ENCODE assay signal across 1 cellular context in genomic region chr9:133659566-133659965, GRCh38.
TF ChIP-seq lines count a peak whose summit lies in the region.

No MANE protein-coding gene starts in this region.

TF ChIP-seq in WTC11, 78 proteins besides CTCF, POLR2A, EP300 and RAD21 (continued from another document):
- TF ChIP-seq TCF7 (CRISPR knock-in tag; IDR thresholded peaks at IDR 0.05; ENCODE audit: low read depth): no peak
- TF ChIP-seq ETV6 (CRISPR knock-in tag; IDR thresholded peaks at IDR 0.05): no peak
- TF ChIP-seq ZBTB43 (CRISPR knock-in tag; IDR thresholded peaks at IDR 0.05): no peak
- no peak for TF ChIP-seq ZNF671 (CRISPR knock-in tag; IDR thresholded peaks at IDR 0.05)
